In the genomic region with DNA sequence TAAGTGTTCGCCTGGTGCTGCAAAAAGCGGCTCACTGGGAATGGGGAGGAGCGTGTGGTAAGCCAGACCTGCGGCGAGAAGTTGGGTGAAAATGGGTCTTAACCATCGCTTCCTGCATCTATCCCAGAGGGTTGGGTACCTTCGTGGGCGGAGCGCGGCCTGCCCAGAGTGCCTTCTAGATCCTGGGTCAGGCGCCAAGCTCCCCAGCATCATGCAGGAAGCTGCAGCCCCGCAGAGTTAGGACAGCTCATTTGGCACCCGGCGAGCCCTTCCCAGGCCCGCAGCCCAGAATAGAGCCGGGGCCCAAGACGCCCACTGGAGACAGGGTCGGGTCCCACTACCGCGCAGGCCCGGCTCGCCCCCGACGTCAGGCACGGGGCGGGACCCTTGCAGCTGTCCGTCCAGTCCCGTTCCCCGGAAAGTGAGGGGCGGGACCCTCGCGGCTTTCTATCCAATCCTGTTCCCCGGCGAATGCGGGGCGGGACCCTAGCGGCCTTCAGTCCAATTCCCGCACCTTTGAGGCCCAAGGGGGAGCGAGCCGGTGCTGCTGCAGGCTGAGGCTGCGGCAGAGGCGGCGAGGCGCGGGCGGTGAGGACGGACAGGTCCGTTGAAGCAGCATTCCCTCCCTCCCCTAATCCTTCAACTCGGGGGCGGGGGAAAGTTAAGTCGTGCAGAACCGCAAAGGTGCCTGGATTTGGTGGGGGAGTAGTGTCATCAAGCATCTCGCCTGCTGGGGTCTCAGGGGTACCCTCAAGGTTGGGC, we compare ENCODE assay signal across 8 cellular contexts. TPM values are rescaled to one million over a fixed set of nuclear protein-coding genes. Genes with fewer than 3 reads are reported as not detected.
A peak's percentile ranks its signal among the peaks of the same experiment; 100 is the strongest.
DNase-seq lines count a peak whose midpoint lies in the region; ATAC-seq and TF ChIP-seq lines count a peak whose summit lies in the region.

A gene with protein sequence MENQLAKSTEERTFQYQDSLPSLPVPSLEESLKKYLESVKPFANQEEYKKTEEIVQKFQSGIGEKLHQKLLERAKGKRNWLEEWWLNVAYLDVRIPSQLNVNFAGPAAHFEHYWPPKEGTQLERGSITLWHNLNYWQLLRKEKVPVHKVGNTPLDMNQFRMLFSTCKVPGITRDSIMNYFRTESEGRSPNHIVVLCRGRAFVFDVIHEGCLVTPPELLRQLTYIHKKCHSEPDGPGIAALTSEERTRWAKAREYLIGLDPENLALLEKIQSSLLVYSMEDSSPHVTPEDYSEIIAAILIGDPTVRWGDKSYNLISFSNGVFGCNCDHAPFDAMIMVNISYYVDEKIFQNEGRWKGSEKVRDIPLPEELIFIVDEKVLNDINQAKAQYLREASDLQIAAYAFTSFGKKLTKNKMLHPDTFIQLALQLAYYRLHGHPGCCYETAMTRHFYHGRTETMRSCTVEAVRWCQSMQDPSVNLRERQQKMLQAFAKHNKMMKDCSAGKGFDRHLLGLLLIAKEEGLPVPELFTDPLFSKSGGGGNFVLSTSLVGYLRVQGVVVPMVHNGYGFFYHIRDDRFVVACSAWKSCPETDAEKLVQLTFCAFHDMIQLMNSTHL (plus strand): TSS at position 499 of the 762 bp plus-strand sequence. CDS start 3,405 bp downstream, outside the sequence.

- H3K36me3 Mint-ChIP-seq in chondrocyte (ENCODE audit: low read depth) = peaks cover 16% of the 10 kb centered on the region

- no peaks in the 10 kb centered on the region for H3K9me3 Mint-ChIP-seq in chondrocyte (ENCODE audit: low read depth)

- DNase-seq in AG20443 (ENCODE audit: low spot score) (peak; percentile 97), NCI-H446 (lab: John Stamatoyannopoulos, UW) (peak; percentile 87 to 92), chondrocyte (ENCODE audit: low spot score) (peak; percentile 98), kidney epithelial cell (ENCODE audit: low read depth) (peak; percentile 76)
- DNase-seq in activated CD4-positive, alpha-beta T cell treated with anti-CD3 and anti-CD28 coated beads for 1 hour = peak; percentile 86
- DNase-seq in stimulated activated CD4-positive, alpha-beta T cell treated with anti-CD3 and anti-CD28 coated beads, Interleukin-15, amount 100 ng/mL, for 24 hours = peak; percentile 98

- TF ChIP-seq CTCF in chondrocyte (IDR thresholded peaks at IDR 0.05) = no peak
- TF ChIP-seq CTCF in kidney epithelial cell (IDR thresholded peaks at IDR 0.05; ENCODE audit: insufficient read depth, low read length, poor library complexity, severe bottlenecking) = no peak

- H3K27ac Mint-ChIP-seq in chondrocyte (ENCODE audit: unreplicated experiment) = peak within 1 kb of the TSS; percentile 92

- H3K4me1 Mint-ChIP-seq in chondrocyte (ENCODE audit: low read depth) = peaks cover 31% of the 10 kb centered on the region

- no peaks in the 10 kb centered on the region for H3K36me3 ChIP-seq in kidney epithelial cell (ENCODE audit: control insufficient read depth, insufficient read depth, low read length)

- H3K27me3 ChIP-seq in kidney epithelial cell (ENCODE audit: control insufficient read depth, insufficient read depth, low read length) = no peaks in the 10 kb centered on the region

- no peaks in the 10 kb centered on the region for H3K27me3 Mint-ChIP-seq in chondrocyte (ENCODE audit: low read depth)

- ATAC-seq in GM19035 (IDR thresholded peaks at IDR 0.05; ENCODE audit: unreplicated experiment) (peak; percentile 97), HG03354 (IDR thresholded peaks at IDR 0.05; ENCODE audit: poor library complexity, severe bottlenecking, unreplicated experiment) (peak; percentile 97)

- H3K4me3 Mint-ChIP-seq in chondrocyte (ENCODE audit: unreplicated experiment) = peak within 1 kb of the TSS; percentile 87

- H3K4me3 ChIP-seq in kidney epithelial cell (ENCODE audit: low read depth, low read length) = peak within 1 kb of the TSS; percentile 90

RNA-seq across cellular contexts. Expression of the gene that starts here (rescaled TPM):
- total RNA-seq in chondrocyte = 10.9 to 21.4 TPM (median 12.6 TPM) in 3 replicates
- total RNA-seq in kidney epithelial cell = 5.7 and 7.8 TPM in 2 replicates

Comparison
In these comparisons a context has a peak if more than half of its experiments do, and no peak if none do; other contexts are left out.
1. Peak in every context shown above with its lines: DNase-seq, ATAC-seq and H3K4me3 ChIP-seq.